In genomic region chr20:46894579-46894958, GRCh38 we compare ENCODE assay signal across 8 cellular contexts. TPM values are rescaled to one million over a fixed set of nuclear protein-coding genes. Genes with fewer than 3 reads are reported as not detected.
DNase-seq lines count a peak whose midpoint lies in the region; ATAC-seq, FAIRE-seq and TF ChIP-seq lines count a peak whose summit lies in the region.
"Had no signal": no experiment of that assay in that cellular context is flagged by ENCODE, and none has a peak within 500 bp of the region (broad histone marks: within the 10 kb centered on the region; RNA-seq: fewer than 3 reads in every experiment).

A gene with protein sequence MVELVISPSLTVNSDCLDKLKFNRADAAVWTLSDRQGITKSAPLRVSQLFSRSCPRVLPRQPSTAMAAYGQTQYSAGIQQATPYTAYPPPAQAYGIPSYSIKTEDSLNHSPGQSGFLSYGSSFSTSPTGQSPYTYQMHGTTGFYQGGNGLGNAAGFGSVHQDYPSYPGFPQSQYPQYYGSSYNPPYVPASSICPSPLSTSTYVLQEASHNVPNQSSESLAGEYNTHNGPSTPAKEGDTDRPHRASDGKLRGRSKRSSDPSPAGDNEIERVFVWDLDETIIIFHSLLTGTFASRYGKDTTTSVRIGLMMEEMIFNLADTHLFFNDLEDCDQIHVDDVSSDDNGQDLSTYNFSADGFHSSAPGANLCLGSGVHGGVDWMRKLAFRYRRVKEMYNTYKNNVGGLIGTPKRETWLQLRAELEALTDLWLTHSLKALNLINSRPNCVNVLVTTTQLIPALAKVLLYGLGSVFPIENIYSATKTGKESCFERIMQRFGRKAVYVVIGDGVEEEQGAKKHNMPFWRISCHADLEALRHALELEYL (plus strand): TSS chr20:46894843. CDS start chr20:46990011, 95,168 bp downstream.

- FAIRE-seq in HTR-8/SVneo (lab: Jason Lieb, UNC) = peak; percentile 88
- no peak for FAIRE-seq in astrocyte (lab: Jason Lieb, UNC)

- TF ChIP-seq EP300 in suprapubic skin (IDR thresholded peaks at IDR 0.05) = no peak

- H3K79me2 ChIP-seq in astrocyte (ENCODE audit: insufficient read depth, low read length) = no peaks in the 10 kb centered on the region

- no peak for TF ChIP-seq POLR2A in suprapubic skin (IDR thresholded peaks at IDR 0.05)

- H3K9me3 ChIP-seq in astrocyte (ENCODE audit: insufficient read depth, low read depth, low read length) (peaks cover 3% of the 10 kb centered on the region), suprapubic skin (no peaks in the 10 kb centered on the region)

- H3K4me2 ChIP-seq in astrocyte (ENCODE audit: low read length) = peak within 1 kb of the TSS; percentile 72

- H3K27me3 Mint-ChIP-seq in astrocyte (ENCODE audit: low read depth, unreplicated experiment) = peaks cover 58% of the 10 kb centered on the region

- H3K27ac Mint-ChIP-seq in astrocyte (ENCODE audit: unreplicated experiment) = no peak within 1 kb of the TSS

- 0% methylated on average over 20 of the region's 52 CpGs for WGBS in suprapubic skin

- ATAC-seq in GM18858 (IDR thresholded peaks at IDR 0.05; ENCODE audit: unreplicated experiment) = no peak

- no peaks in the 10 kb centered on the region for H4K20me1 ChIP-seq in astrocyte (ENCODE audit: insufficient read depth, low read length)

- H3K27me3 ChIP-seq in astrocyte (ENCODE audit: insufficient read depth, low read length) (peaks cover 58% of the 10 kb centered on the region), suprapubic skin (peaks cover 46% of the 10 kb centered on the region)

- H3K36me3 ChIP-seq in astrocyte (ENCODE audit: insufficient read depth, low read length) (no peaks in the 10 kb centered on the region), suprapubic skin (no peaks in the 10 kb centered on the region)

- H3K27ac ChIP-seq in astrocyte (ENCODE audit: low read depth, low read length) = no peak within 1 kb of the TSS
- H3K27ac ChIP-seq in suprapubic skin = peak within 1 kb of the TSS; percentile 80

- H3K36me3 Mint-ChIP-seq in astrocyte (ENCODE audit: low read depth, unreplicated experiment) = no peaks in the 10 kb centered on the region

- peak within 1 kb of the TSS; percentile 88 for H3K4me3 Mint-ChIP-seq in astrocyte (ENCODE audit: unreplicated experiment)

- no peaks in the 10 kb centered on the region for H3K4me1 Mint-ChIP-seq in astrocyte (ENCODE audit: low read depth, unreplicated experiment)

- H3K9me3 Mint-ChIP-seq in astrocyte (ENCODE audit: unreplicated experiment) = no peaks in the 10 kb centered on the region

- no peak for TF ChIP-seq CTCF in astrocyte (IDR thresholded peaks at IDR 0.05; ENCODE audit: insufficient read depth, low read depth, low read length)
- TF ChIP-seq CTCF in suprapubic skin (IDR thresholded peaks at IDR 0.05) = no peak

- DNase-seq in HTR-8/SVneo (ENCODE audit: insufficient read length, low spot score) (no peak), astrocyte (ENCODE audit: low read depth) (no peak), iPS-NIHi7 (ENCODE audit: extremely low spot score) (peak; percentile 31), suprapubic skin (ENCODE audit: low spot score in 2 of 2) (no peak), EL (no peak), T1000 (lab: John Stamatoyannopoulos, UW) (no peak)
- DNase-seq: HCEC 1CT had no signal

- H3K4me1 ChIP-seq in astrocyte (ENCODE audit: insufficient read depth, low read length) (peaks cover 3% of the 10 kb centered on the region), suprapubic skin (peaks cover 24% of the 10 kb centered on the region)

- H3K4me3 ChIP-seq in astrocyte (ENCODE audit: insufficient read depth, low read depth, low read length) (peak within 1 kb of the TSS; percentile 43), suprapubic skin (peak within 1 kb of the TSS; percentile 61)

- no peak within 1 kb of the TSS for H3K9ac ChIP-seq in astrocyte (ENCODE audit: low read length)

- H2AFZ ChIP-seq in astrocyte (ENCODE audit: low read depth, low read length) = peak within 1 kb of the TSS; percentile 42

RNA-seq across cellular contexts. Expression of the gene that starts here (rescaled TPM):
- total RNA-seq in astrocyte (1.4 and 1.5 TPM in 2 replicates), suprapubic skin (1 to 10 TPM; 2.3 to 4.0 (median 3.3) TPM)
